22 cellular contexts compared by ENCODE assay signal in genomic region chr9:7121664-7122063, GRCh38.
A peak's percentile ranks its signal among the peaks of the same experiment; 100 is the strongest.
DNase-seq lines count a peak whose midpoint lies in the region; ATAC-seq, FAIRE-seq and TF ChIP-seq lines count a peak whose summit lies in the region.
"Had no signal": no experiment of that assay in that cellular context is flagged by ENCODE, and none has a peak within 500 bp of the region (broad histone marks: within the 10 kb centered on the region; RNA-seq: fewer than 3 reads in every experiment).

No MANE protein-coding gene starts in this region.

- no peaks in the 10 kb centered on the region for H3K27me3 Mint-ChIP-seq in activated T-cell treated with anti-CD3 and anti-CD28 coated beads, Interleukin-2, amount 50 U/mL, for 72 hours (ENCODE audit: low read depth)

- H3K27ac Mint-ChIP-seq in activated T-cell treated with anti-CD3 and anti-CD28 coated beads, Interleukin-2, amount 50 U/mL, for 72 hours, result peak overlapping the region; percentile 30
- H3K27ac Mint-ChIP-seq in stimulated activated effector memory CD8-positive, alpha-beta T cell treated with anti-CD3 and anti-CD28 coated beads, Interleukin-12 subunit alpha, Interleukin-12 subunit beta, amount 100 ng/mL, for 72 hours, result peak overlapping the region; percentile 48

- no peak for DNase-seq in activated T-cell treated with anti-CD3 and anti-CD28 coated beads, Interleukin-2, amount 50 U/mL, for 72 hours
- DNase-seq in activated T-cell treated with anti-CD3 and anti-CD28 coated beads, Interleukin-2, amount 50 U/mL, for 48 hours, result no peak
- DNase-seq in LNCaP clone FGC (ENCODE audit: low read depth) (peak; percentile 27), foreskin melanocyte (peak; percentile 9), NAMALWA (ENCODE audit: low spot score) (no peak), H54 (ENCODE audit: insufficient read length, low spot score) (no peak)
- no peak for DNase-seq in stimulated activated effector memory CD8-positive, alpha-beta T cell treated with anti-CD3 and anti-CD28 coated beads, Interleukin-12 subunit alpha, Interleukin-12 subunit beta, amount 100 ng/mL, for 72 hours (ENCODE audit: low spot score in 2 of 2)
- no peak for DNase-seq in stimulated activated naive CD4-positive, alpha-beta T cell (lab: John Stamatoyannopoulos, UW)
- DNase-seq: activated CD4-positive, CD25-positive, alpha-beta regulatory T cell; activated effector memory CD4-positive, alpha-beta T cell treated with Interleukin-2 at 50 U/mL for 16 hours; DND-41; HCEC 1CT; heart left ventricle; NCI-H146; NCI-H748 treated with DMSO at 0.1 percent for 48 hours; SHP77 treated with DMSO at 0.1 percent for 48 hours; sigmoid colon; stomach; upper lobe of left lung had no signal

- no peak for ATAC-seq in activated T-cell treated with anti-CD3 and anti-CD28 coated beads, Interleukin-2, amount 50 U/mL, for 72 hours (replicated peaks in 1 of 2)
- ATAC-seq in stimulated activated effector memory CD8-positive, alpha-beta T cell treated with anti-CD3 and anti-CD28 coated beads, Interleukin-12 subunit alpha, Interleukin-12 subunit beta, amount 100 ng/mL, for 72 hours, result no peak
- ATAC-seq: A549 had no signal

- peaks cover 6 to 7% of the 10 kb centered on the region in 2 donors for H3K36me3 Mint-ChIP-seq in activated T-cell treated with anti-CD3 and anti-CD28 coated beads, Interleukin-2, amount 50 U/mL, for 72 hours (ENCODE audit: insufficient read depth in 2 of 2)
- H3K36me3 Mint-ChIP-seq in stimulated activated effector memory CD8-positive, alpha-beta T cell treated with anti-CD3 and anti-CD28 coated beads, Interleukin-12 subunit alpha, Interleukin-12 subunit beta, amount 100 ng/mL, for 72 hours, result peaks cover 11% of the 10 kb centered on the region

- no peak for TF ChIP-seq POLR2A in H54 (IDR thresholded peaks at IDR 0.05; ENCODE audit: low read depth, low read length)

- H3K4me3 Mint-ChIP-seq in activated T-cell treated with anti-CD3 and anti-CD28 coated beads, Interleukin-2, amount 50 U/mL, for 72 hours, result no peak overlapping the region
- no peak overlapping the region for H3K4me3 Mint-ChIP-seq in stimulated activated effector memory CD8-positive, alpha-beta T cell treated with anti-CD3 and anti-CD28 coated beads, Interleukin-12 subunit alpha, Interleukin-12 subunit beta, amount 100 ng/mL, for 72 hours

- H3K4me1 Mint-ChIP-seq in activated T-cell treated with anti-CD3 and anti-CD28 coated beads, Interleukin-2, amount 50 U/mL, for 72 hours (ENCODE audit: low read depth), result peaks cover 6% of the 10 kb centered on the region
- H3K4me1 Mint-ChIP-seq in stimulated activated effector memory CD8-positive, alpha-beta T cell treated with anti-CD3 and anti-CD28 coated beads, Interleukin-12 subunit alpha, Interleukin-12 subunit beta, amount 100 ng/mL, for 72 hours, result peaks cover 37% of the 10 kb centered on the region

- H3K9me3 Mint-ChIP-seq in activated T-cell treated with anti-CD3 and anti-CD28 coated beads, Interleukin-2, amount 50 U/mL, for 72 hours, result no peaks in the 10 kb centered on the region
- H3K9me3 Mint-ChIP-seq in stimulated activated effector memory CD8-positive, alpha-beta T cell treated with anti-CD3 and anti-CD28 coated beads, Interleukin-12 subunit alpha, Interleukin-12 subunit beta, amount 100 ng/mL, for 72 hours, result no peaks in the 10 kb centered on the region

- TF ChIP-seq CTCF in LNCaP clone FGC (IDR thresholded peaks at IDR 0.05; ENCODE audit: control insufficient read depth, extremely low read depth, insufficient read depth), result no peak

- no peak overlapping the region for H3K4me3 ChIP-seq in LNCaP clone FGC (ENCODE audit: low read depth, low read length)
- H3K4me3 ChIP-seq: A549; BLaER1 treated with 17β-estradiol and CSF1 and Interleukin-3, amounts not matched to agents 10 nM and 100 nM; heart left ventricle; sigmoid colon; stomach; upper lobe of left lung had no signal

- no peak for FAIRE-seq in H54 (lab: Jason Lieb, UNC)
- FAIRE-seq: A549, astrocyte had no signal

Comparison
In these comparisons a context has a peak if more than half of its experiments do, and no peak if none do; other contexts are left out.
1. DNase-seq: peak in LNCaP clone FGC (single experiment) and foreskin melanocyte (single experiment); none in activated T-cell treated with anti-CD3 and anti-CD28 coated beads, Interleukin-2, amount 50 U/mL, for 72 hours (0 of 2), activated T-cell treated with anti-CD3 and anti-CD28 coated beads, Interleukin-2, amount 50 U/mL, for 48 hours (0 of 2), stimulated activated effector memory CD8-positive, alpha-beta T cell treated with anti-CD3 and anti-CD28 coated beads, Interleukin-12 subunit alpha, Interleukin-12 subunit beta, amount 100 ng/mL, for 72 hours (0 of 2), NAMALWA (single experiment), stimulated activated naive CD4-positive, alpha-beta T cell (0 of 6) and H54 (single experiment).